In the genomic region with DNA sequence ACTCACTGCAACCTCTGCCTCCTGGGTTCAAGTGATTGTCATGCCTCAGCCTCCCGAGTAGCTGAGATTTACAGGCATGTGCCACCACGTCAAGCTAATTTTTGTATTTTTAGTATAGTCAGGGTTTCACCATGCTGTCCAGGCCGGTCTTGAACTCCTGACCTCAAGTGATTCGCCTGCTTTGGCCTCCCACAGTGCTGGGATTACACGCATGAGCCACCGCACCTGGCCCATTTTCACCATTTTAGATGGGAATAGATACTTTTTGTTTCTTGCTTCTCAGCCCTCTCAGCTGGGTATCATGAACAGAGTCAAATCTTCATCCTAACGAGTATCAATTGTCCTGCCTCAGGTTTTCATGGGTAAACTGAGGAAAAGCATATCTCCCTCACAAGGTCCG, we compare ENCODE assay signal across 21 cellular contexts.
DNase-seq lines count a peak whose midpoint lies in the region; ATAC-seq, FAIRE-seq and TF ChIP-seq lines count a peak whose summit lies in the region.
"Had no signal": no experiment of that assay in that cellular context is flagged by ENCODE, and none has a peak within 500 bp of the region (broad histone marks: within the 10 kb centered on the region; RNA-seq: fewer than 3 reads in every experiment).

No MANE protein-coding gene starts in this region.

- H3K4me2 ChIP-seq in BLaER1: peak overlapping the region; percentile 79
- peak overlapping the region; percentile 66 to 90 (median 82) for H3K4me2 ChIP-seq in BLaER1 treated with 17β-estradiol and CSF1 and Interleukin-3, amounts not matched to agents 10 nM and 100 nM
- H3K4me2 ChIP-seq in K562 (ENCODE audit: insufficient read depth, low read length): no peak overlapping the region

- DNase-seq in MV-4-11 (lab: John Stamatoyannopoulos, UW) (peak; percentile 66), K562 (ENCODE audit: extremely low read depth in 1 of 4, low spot score in 3 of 4) (no peak), COLO829 (ENCODE audit: low spot score) (no peak), G401 (ENCODE audit: low spot score) (no peak), iPS-NIHi11 (ENCODE audit: low spot score) (no peak), HEK293T (ENCODE audit: extremely low spot score) (no peak)
- DNase-seq: C1 segment of cervical spinal cord; CD4-positive, CD25-positive, alpha-beta regulatory T cell; CD8-positive, alpha-beta T cell; DMS 273 treated with DMSO at 0.1 percent for 48 hours; EL; GF-D8; GOT3 had no signal

- H3K9me3 ChIP-seq in BLaER1 (no peaks in the 10 kb centered on the region), K562 (replicated peaks; ENCODE audit: control insufficient read depth, insufficient read depth, low read depth, low read length) (no peaks in the 10 kb centered on the region)
- H3K9me3 ChIP-seq in BLaER1 treated with 17β-estradiol and CSF1 and Interleukin-3, amounts not matched to agents 10 nM and 100 nM (replicated peaks in 1 of 11): no peaks in the 10 kb centered on the region
- H3K9me3 ChIP-seq: HAP-1 had no signal

- in situ Hi-C loops in K562 (cut with MboI) (no loop called here), G401 (cut with HindIII; ENCODE audit: low sequenced_read_pairs) (no loop called here)

- H3K9ac ChIP-seq in BLaER1: no peak overlapping the region
- H3K9ac ChIP-seq in BLaER1 treated with 17β-estradiol and CSF1 and Interleukin-3, amounts not matched to agents 10 nM and 100 nM: peak overlapping the region in 1 of 11 experiments; percentile 15; a peak in 1 of 22 replicates
- H3K9ac ChIP-seq in K562 (ENCODE audit: insufficient read depth in 1 of 2, low read depth in 2 of 2, low read length in 2 of 2): no peak overlapping the region

- no peak for TF ChIP-seq EP300 in K562 (IDR thresholded peaks at IDR 0.05; ENCODE audit: low read length)

- intact Hi-C loops in K562 (cut with micrococcal nuclease): no loop called here

- H4K20me1 ChIP-seq in BLaER1 (no peaks in the 10 kb centered on the region), K562 (replicated peaks; ENCODE audit: control insufficient read depth, insufficient read depth, low read length) (no peaks in the 10 kb centered on the region)
- peaks cover 0 to 10% (median 0%) of the 10 kb centered on the region in 11 experiments; a peak in 3 of 22 replicates for H4K20me1 ChIP-seq in BLaER1 treated with 17β-estradiol and CSF1 and Interleukin-3, amounts not matched to agents 10 nM and 100 nM

- H3K4me1 ChIP-seq in BLaER1: peaks cover 100% of the 10 kb centered on the region
- peaks cover 77 to 100% (median 99%) of the 10 kb centered on the region in 10 experiments for H3K4me1 ChIP-seq in BLaER1 treated with 17β-estradiol and CSF1 and Interleukin-3, amounts not matched to agents 10 nM and 100 nM
- H3K4me1 ChIP-seq in K562 (replicated peaks in 1 of 2; ENCODE audit: control insufficient read depth in 2 of 2, insufficient read depth in 2 of 2, low read length in 2 of 2): no peaks in the 10 kb centered on the region
- H3K4me1 ChIP-seq: HAP-1 had no signal

- H3K4me3 ChIP-seq in BLaER1: no peak overlapping the region
- no peak overlapping the region for H3K4me3 ChIP-seq in BLaER1 treated with 17β-estradiol and CSF1 and Interleukin-3, amounts not matched to agents 10 nM and 100 nM
- no peak overlapping the region for H3K4me3 ChIP-seq in K562
- H3K4me3 ChIP-seq: HAP-1 had no signal

- no peak overlapping the region for H2AFZ ChIP-seq in K562 (ENCODE audit: low read depth, low read length)

- H3K27ac ChIP-seq in BLaER1 (no peak overlapping the region), K562 (ENCODE audit: extremely low read depth, low read depth, low read length) (no peak overlapping the region)
- H3K27ac ChIP-seq in BLaER1 treated with 17β-estradiol and CSF1 and Interleukin-3, amounts not matched to agents 10 nM and 100 nM: peak overlapping the region in 1 of 11 experiments; percentile 45; a peak in 1 of 22 replicates

- H3K27me3 ChIP-seq in BLaER1: no peaks in the 10 kb centered on the region
- peaks cover 0 to 51% (median 0%) of the 10 kb centered on the region in 11 experiments; a peak in 6 of 22 replicates for H3K27me3 ChIP-seq in BLaER1 treated with 17β-estradiol and CSF1 and Interleukin-3, amounts not matched to agents 10 nM and 100 nM
- peaks cover 9 to 42% of the 10 kb centered on the region in 2 experiments; a peak in 3 of 5 replicates for H3K27me3 ChIP-seq in K562 (ENCODE audit: control insufficient read depth in 2 of 2, insufficient read depth in 2 of 2, low read length in 2 of 2)

- no peak for ATAC-seq in K562
- ATAC-seq: CD8-positive, alpha-beta T cell had no signal

- no peaks in the 10 kb centered on the region for H3K9me1 ChIP-seq in K562 (ENCODE audit: control insufficient read depth, insufficient read depth, low read length)

- no peak for TF ChIP-seq RAD21 in K562 (CRISPR knock-in tag; conservative IDR thresholded peaks at IDR 0.05 in 1 of 2, IDR thresholded peaks at IDR 0.05 in 1 of 2)

- peak; percentile 19 for FAIRE-seq in K562 (lab: Jason Lieb, UNC)
- FAIRE-seq: A204.1, D721Med, GM12891, GM18507, H54 had no signal

- WGBS in K562 (ENCODE audit: insufficient coverage, low coverage, missing lambda C conversion rate): 0% methylated on average over 8 of the region's 8 CpGs

- TF ChIP-seq POLR2A in K562 (conservative IDR thresholded peaks at IDR 0.05): no peak

- POLR2A ChIA-PET in K562 (lab: Yijun Ruan, JAX): no interaction called here
- POLR2A ChIA-PET in HEK293T (lab: Yijun Ruan, JAX): no interaction called here

- no TSS peak for BruUV-seq in K562 (replicated peaks; lab: Mats Ljungman, UMichigan)

- TF ChIP-seq CTCF in K562 (IDR thresholded peaks at IDR 0.05 in 2 of 3, conservative IDR thresholded peaks at IDR 0.05 in 1 of 3; ENCODE audit: insufficient read depth in 2 of 3, low read depth in 1 of 3, low read length in 3 of 3): no peak

- CTCF ChIA-PET in K562 (lab: Yijun Ruan, JAX; ENCODE audit: low intra/inter-chr PET ratio): no interaction called here
- CTCF ChIA-PET in HEK293T (lab: Yijun Ruan, JAX): no interaction called here

- H3K36me3 ChIP-seq in BLaER1 (no peaks in the 10 kb centered on the region), K562 (ENCODE audit: control insufficient read depth, insufficient read depth, low read length) (no peaks in the 10 kb centered on the region)
- no peaks in the 10 kb centered on the region for H3K36me3 ChIP-seq in BLaER1 treated with 17β-estradiol and CSF1 and Interleukin-3, amounts not matched to agents 10 nM and 100 nM
- H3K36me3 ChIP-seq: HAP-1 had no signal

- no peaks in the 10 kb centered on the region for H3K79me2 ChIP-seq in K562 (ENCODE audit: control insufficient read depth, insufficient read depth, low read length)

TF ChIP-seq in K562, 482 proteins besides CTCF, POLR2A, EP300 and RAD21 (continues in another document):
- no peak for TF ChIP-seq RBM39 (optimal IDR thresholded peaks at IDR 0.05; ENCODE audit: low read depth, low read length)
- TF ChIP-seq KDM5B (IDR thresholded peaks at IDR 0.05; ENCODE audit: insufficient replicate concordance, low read depth, low read length): no peak
- TF ChIP-seq ZC3H11A (IDR thresholded peaks at IDR 0.05; ENCODE audit: low read depth, low read length): no peak
- no peak for TF ChIP-seq SIN3A (IDR thresholded peaks at IDR 0.05; ENCODE audit: borderline replicate concordance in 2 of 2, control insufficient read depth in 1 of 2, low read depth in 2 of 2, low read length in 2 of 2)
- TF ChIP-seq, protein P1, sequence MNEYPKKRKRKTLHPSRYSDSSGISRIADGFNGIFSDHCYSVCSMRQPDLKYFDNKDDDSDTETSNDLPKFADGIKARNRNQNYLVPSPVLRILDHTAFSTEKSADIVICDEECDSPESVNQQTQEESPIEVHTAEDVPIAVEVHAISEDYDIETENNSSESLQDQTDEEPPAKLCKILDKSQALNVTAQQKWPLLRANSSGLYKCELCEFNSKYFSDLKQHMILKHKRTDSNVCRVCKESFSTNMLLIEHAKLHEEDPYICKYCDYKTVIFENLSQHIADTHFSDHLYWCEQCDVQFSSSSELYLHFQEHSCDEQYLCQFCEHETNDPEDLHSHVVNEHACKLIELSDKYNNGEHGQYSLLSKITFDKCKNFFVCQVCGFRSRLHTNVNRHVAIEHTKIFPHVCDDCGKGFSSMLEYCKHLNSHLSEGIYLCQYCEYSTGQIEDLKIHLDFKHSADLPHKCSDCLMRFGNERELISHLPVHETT (CRISPR knock-in tag; conservative IDR thresholded peaks at IDR 0.05 in 1 of 2, IDR thresholded peaks at IDR 0.05 in 1 of 2): no peak

TF ChIP-seq in HEK293T, 16 proteins besides CTCF, POLR2A, EP300 and RAD21:
- TF ChIP-seq ARNT (IDR thresholded peaks at IDR 0.05): no peak
- TF ChIP-seq FOXM1 (IDR thresholded peaks at IDR 0.05; ENCODE audit: borderline replicate concordance): no peak
- TF ChIP-seq HDGF (IDR thresholded peaks at IDR 0.05; ENCODE audit: borderline replicate concordance): no peak
- TF ChIP-seq CTBP1 (IDR thresholded peaks at IDR 0.05; ENCODE audit: borderline replicate concordance): no peak
- no peak for TF ChIP-seq SUZ12 (IDR thresholded peaks at IDR 0.05)
- TF ChIP-seq NFRKB (IDR thresholded peaks at IDR 0.05): no peak
- no peak for TF ChIP-seq ZNF384 (IDR thresholded peaks at IDR 0.05)
- no peak for TF ChIP-seq BHLHE40 (IDR thresholded peaks at IDR 0.05; ENCODE audit: borderline replicate concordance)
- no peak for TF ChIP-seq TARDBP (IDR thresholded peaks at IDR 0.05)
- no peak for TF ChIP-seq L3MBTL2 (conservative IDR thresholded peaks at IDR 0.05)
- TF ChIP-seq, protein P2, sequence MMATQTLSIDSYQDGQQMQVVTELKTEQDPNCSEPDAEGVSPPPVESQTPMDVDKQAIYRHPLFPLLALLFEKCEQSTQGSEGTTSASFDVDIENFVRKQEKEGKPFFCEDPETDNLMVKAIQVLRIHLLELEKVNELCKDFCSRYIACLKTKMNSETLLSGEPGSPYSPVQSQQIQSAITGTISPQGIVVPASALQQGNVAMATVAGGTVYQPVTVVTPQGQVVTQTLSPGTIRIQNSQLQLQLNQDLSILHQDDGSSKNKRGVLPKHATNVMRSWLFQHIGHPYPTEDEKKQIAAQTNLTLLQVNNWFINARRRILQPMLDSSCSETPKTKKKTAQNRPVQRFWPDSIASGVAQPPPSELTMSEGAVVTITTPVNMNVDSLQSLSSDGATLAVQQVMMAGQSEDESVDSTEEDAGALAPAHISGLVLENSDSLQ (IDR thresholded peaks at IDR 0.05): no peak
- no peak for TF ChIP-seq FOXK2 (IDR thresholded peaks at IDR 0.05)
- TF ChIP-seq ELF4 (IDR thresholded peaks at IDR 0.05): no peak
- no peak for TF ChIP-seq SP1 (IDR thresholded peaks at IDR 0.05)
- no peak for TF ChIP-seq FOXA1 (IDR thresholded peaks at IDR 0.05)
